ENCODE assay signal across 18 cellular contexts in genomic region chr2:9560628-9561027, GRCh38. TPM values are rescaled to one million over a fixed set of nuclear protein-coding genes. Genes with fewer than 3 reads are reported as not detected.
A peak's percentile ranks its signal among the peaks of the same experiment; 100 is the strongest.
DNase-seq lines count a peak whose midpoint lies in the region; ATAC-seq, FAIRE-seq and TF ChIP-seq lines count a peak whose summit lies in the region.
"Had no signal": no experiment of that assay in that cellular context is flagged by ENCODE, and none has a peak within 500 bp of the region (broad histone marks: within the 10 kb centered on the region; RNA-seq: fewer than 3 reads in every experiment).

No MANE protein-coding gene starts in this region.

- H3K4me3 ChIP-seq in GM12878 = no peak overlapping the region
- no peak overlapping the region for H3K4me3 ChIP-seq in naive thymus-derived CD4-positive, alpha-beta T cell (ENCODE audit: low read length)
- H3K4me3 ChIP-seq: SJCRH30 had no signal

- intact Hi-C loops in activated CD4-positive, alpha-beta T cell treated with anti-CD3 and anti-CD28 coated beads, Interleukin-2, amount 10 ng/mL, durations not matched to agents 24 days and 14 days (cut with micrococcal nuclease) = no loop called here
- intact Hi-C loops in GM12878 (cut with micrococcal nuclease; ENCODE audit: unreplicated experiment) = no loop called here
- intact Hi-C loops in naive thymus-derived CD4-positive, alpha-beta T cell (cut with micrococcal nuclease) = no loop called here

- peaks cover 14% of the 10 kb centered on the region for H3K79me2 ChIP-seq in GM12878 (ENCODE audit: control insufficient read depth, insufficient read depth, low read length)

- CTCF ChIA-PET in activated CD4-positive, alpha-beta T cell treated with anti-CD3 and anti-CD28 coated beads, Interleukin-2, amount 10 ng/mL, durations not matched to agents 7 days and 5 days (lab: Charles Lee) = interaction anchor here (1.6 kb wide), 1 partner anchor 15 kb away, joined by 4 read pairs; no protein-coding TSS in a partner anchor
- CTCF ChIA-PET in GM12878 (lab: Yijun Ruan, JAX) = no interaction called here
- CTCF ChIA-PET in naive thymus-derived CD4-positive, alpha-beta T cell (lab: Charles Lee) = no interaction called here

- H2AFZ ChIP-seq in GM12878 (ENCODE audit: control insufficient read depth, low read depth, low read length) = no peak overlapping the region

- RAD21 ChIA-PET in GM12878 (lab: Charles Lee; ENCODE audit: unreplicated experiment) = no interaction called here

- H3K4me1 Mint-ChIP-seq in activated CD4-positive, alpha-beta T cell treated with anti-CD3 and anti-CD28 coated beads, Interleukin-2, amount 10 ng/mL, durations not matched to agents 7 days and 5 days = peaks cover 24% of the 10 kb centered on the region
- peaks cover 21% of the 10 kb centered on the region for H3K4me1 Mint-ChIP-seq in activated CD4-positive, alpha-beta T cell treated with anti-CD3 and anti-CD28 coated beads, Interleukin-2, amount 10 ng/mL, durations not matched to agents 24 days and 14 days
- peaks cover 50% of the 10 kb centered on the region for H3K4me1 Mint-ChIP-seq in nephron progenitor cell
- peaks cover 11 to 18% (median 15%) of the 10 kb centered on the region in 7 donors for H3K4me1 Mint-ChIP-seq in naive thymus-derived CD4-positive, alpha-beta T cell

- TF ChIP-seq CTCF in GM12878 (IDR thresholded peaks at IDR 0.05 in 2 of 3, conservative IDR thresholded peaks at IDR 0.05 in 1 of 3; ENCODE audit: control insufficient read depth in 2 of 3, extremely low read depth in 1 of 3, insufficient read depth in 1 of 3, low read depth in 3 of 3, low read length in 3 of 3) (no peak), nephron progenitor cell (IDR thresholded peaks at IDR 0.05) (no peak)

- SMC1A ChIA-PET in GM12878 (lab: Charles Lee; ENCODE audit: uncharacterized antibody, unreplicated experiment) = interaction anchor here (0.7 to 1.1 kb wide), 2 partner anchors 25 to 60 kb away, joined by 3 read pairs; no protein-coding TSS in a partner anchor

- no peak for TF ChIP-seq RAD21 in GM12878 (IDR thresholded peaks at IDR 0.05; ENCODE audit: insufficient read depth, low read depth, low read length)

- H3K4me2 ChIP-seq in GM12878 (ENCODE audit: control insufficient read depth, insufficient read depth) = no peak overlapping the region

- BruUV-seq in GM12878 (replicated peaks; lab: Mats Ljungman, UMichigan) = no TSS peak

- H3K27me3 ChIP-seq in GM12878 (replicated peaks in 1 of 2; ENCODE audit: control insufficient read depth in 2 of 2, insufficient read depth in 2 of 2, low read length in 1 of 2) = no peaks in the 10 kb centered on the region
- H3K27me3 ChIP-seq in naive thymus-derived CD4-positive, alpha-beta T cell (ENCODE audit: control insufficient read depth in 2 of 2, insufficient read depth in 2 of 2, low read length in 2 of 2) = no peaks in the 10 kb centered on the region
- H3K27me3 ChIP-seq: SJCRH30 had no signal

- POLR2A ChIA-PET in activated CD4-positive, alpha-beta T cell treated with anti-CD3 and anti-CD28 coated beads, Interleukin-2, amount 10 ng/mL, durations not matched to agents 7 days and 5 days (lab: Charles Lee) = no interaction called here
- POLR2A ChIA-PET in GM12878 (lab: Charles Lee) = interaction anchor here (0.6 to 0.8 kb wide), 2 partner anchors 32 to 146 kb away, joined by 3 read pairs; no protein-coding TSS in a partner anchor
- POLR2A ChIA-PET in naive thymus-derived CD4-positive, alpha-beta T cell (lab: Charles Lee) = no interaction called here

- ATAC-seq in GM12878 = no peak
- ATAC-seq in naive thymus-derived CD4-positive, alpha-beta T cell = no peak
- ATAC-seq in HG02610 (IDR thresholded peaks at IDR 0.05; ENCODE audit: unreplicated experiment) = no peak

- no peak for TF ChIP-seq POLR2A in GM12878 (IDR thresholded peaks at IDR 0.05; ENCODE audit: low read depth, low read length)

- no peaks in the 10 kb centered on the region for H3K27me3 Mint-ChIP-seq in activated CD4-positive, alpha-beta T cell treated with anti-CD3 and anti-CD28 coated beads, Interleukin-2, amount 10 ng/mL, durations not matched to agents 7 days and 5 days
- no peaks in the 10 kb centered on the region for H3K27me3 Mint-ChIP-seq in activated CD4-positive, alpha-beta T cell treated with anti-CD3 and anti-CD28 coated beads, Interleukin-2, amount 10 ng/mL, durations not matched to agents 24 days and 14 days
- peaks cover 4% of the 10 kb centered on the region for H3K27me3 Mint-ChIP-seq in nephron progenitor cell (ENCODE audit: low read depth, poor library complexity)
- H3K27me3 Mint-ChIP-seq in naive thymus-derived CD4-positive, alpha-beta T cell = no peaks in the 10 kb centered on the region

- FAIRE-seq in GM12878 (lab: Jason Lieb, UNC) = no peak
- FAIRE-seq: A204.1 had no signal

- no peak for DNase-seq in activated CD4-positive, alpha-beta T cell treated with anti-CD3 and anti-CD28 coated beads, Interleukin-2, amount 10 ng/mL, durations not matched to agents 7 days and 5 days
- no peak for DNase-seq in activated CD4-positive, alpha-beta T cell treated with anti-CD3 and anti-CD28 coated beads, Interleukin-2, amount 10 ng/mL, durations not matched to agents 24 days and 14 days
- peak; percentile 47 for DNase-seq in NCI-H1436 treated with DMSO at 0.1 percent for 48 hours (lab: John Stamatoyannopoulos, UW)
- no peak for DNase-seq in GM12878 (ENCODE audit: low read depth, low spot score)
- DNase-seq in nephron progenitor cell = no peak
- DNase-seq in naive thymus-derived CD4-positive, alpha-beta T cell = no peak
- no peak for DNase-seq in stimulated activated naive CD4-positive, alpha-beta T cell treated with Interleukin-2 at 50 U/mL for 16 hours (lab: John Stamatoyannopoulos, UW)
- DNase-seq: C1 segment of cervical spinal cord, COR-L47, DMS153, KBM-7, NCI-H1694 treated with DMSO at 0.1 percent for 48 hours, NCI-H2171 treated with DMSO at 0.1 percent for 48 hours, NCI-H524, SJCRH30 had no signal

- H3K9me3 Mint-ChIP-seq in activated CD4-positive, alpha-beta T cell treated with anti-CD3 and anti-CD28 coated beads, Interleukin-2, amount 10 ng/mL, durations not matched to agents 7 days and 5 days = no peaks in the 10 kb centered on the region
- H3K9me3 Mint-ChIP-seq in activated CD4-positive, alpha-beta T cell treated with anti-CD3 and anti-CD28 coated beads, Interleukin-2, amount 10 ng/mL, durations not matched to agents 24 days and 14 days = no peaks in the 10 kb centered on the region
- H3K9me3 Mint-ChIP-seq in nephron progenitor cell = no peaks in the 10 kb centered on the region
- no peaks in the 10 kb centered on the region for H3K9me3 Mint-ChIP-seq in naive thymus-derived CD4-positive, alpha-beta T cell

- H3K9ac ChIP-seq in GM12878 (ENCODE audit: control insufficient read depth, insufficient read depth, low read length) = no peak overlapping the region

- H3K4me3 Mint-ChIP-seq in activated CD4-positive, alpha-beta T cell treated with anti-CD3 and anti-CD28 coated beads, Interleukin-2, amount 10 ng/mL, durations not matched to agents 7 days and 5 days = no peak overlapping the region
- H3K4me3 Mint-ChIP-seq in activated CD4-positive, alpha-beta T cell treated with anti-CD3 and anti-CD28 coated beads, Interleukin-2, amount 10 ng/mL, durations not matched to agents 24 days and 14 days = no peak overlapping the region
- no peak overlapping the region for H3K4me3 Mint-ChIP-seq in nephron progenitor cell
- H3K4me3 Mint-ChIP-seq in naive thymus-derived CD4-positive, alpha-beta T cell = no peak overlapping the region

- no peak overlapping the region for H3K27ac ChIP-seq in GM12878 (ENCODE audit: control insufficient read depth, insufficient read depth)
- H3K27ac ChIP-seq in naive thymus-derived CD4-positive, alpha-beta T cell (ENCODE audit: low read depth, low read length) = no peak overlapping the region
- H3K27ac ChIP-seq: RWPE1, SJCRH30 had no signal

- H4K20me1 ChIP-seq in GM12878 (ENCODE audit: control insufficient read depth, insufficient read depth) = no peaks in the 10 kb centered on the region

- H3K27ac Mint-ChIP-seq in activated CD4-positive, alpha-beta T cell treated with anti-CD3 and anti-CD28 coated beads, Interleukin-2, amount 10 ng/mL, durations not matched to agents 7 days and 5 days = peak overlapping the region; percentile 57
- no peak overlapping the region for H3K27ac Mint-ChIP-seq in activated CD4-positive, alpha-beta T cell treated with anti-CD3 and anti-CD28 coated beads, Interleukin-2, amount 10 ng/mL, durations not matched to agents 24 days and 14 days
- peak overlapping the region; percentile 80 for H3K27ac Mint-ChIP-seq in nephron progenitor cell
- H3K27ac Mint-ChIP-seq in naive thymus-derived CD4-positive, alpha-beta T cell = peak overlapping the region in 2 of 9 donors; percentile 17 to 57

- in situ Hi-C loops in GM12878 (cut with MboI) = no loop called here

- no peaks in the 10 kb centered on the region for H3K36me3 ChIP-seq in GM12878 (ENCODE audit: control insufficient read depth in 2 of 2, insufficient read depth in 2 of 2, low read length in 1 of 2)
- H3K36me3 ChIP-seq in naive thymus-derived CD4-positive, alpha-beta T cell (ENCODE audit: control insufficient read depth in 2 of 3, insufficient read depth in 3 of 3, low read length in 3 of 3) = peaks cover 0 to 3% (median 0%) of the 10 kb centered on the region in 3 experiments
- H3K36me3 ChIP-seq: SJCRH30 had no signal

- H3K9me3 ChIP-seq in GM12878 (replicated peaks; ENCODE audit: control insufficient read depth, insufficient read depth, low read length) = no peaks in the 10 kb centered on the region
- H3K9me3 ChIP-seq in naive thymus-derived CD4-positive, alpha-beta T cell (ENCODE audit: control insufficient read depth in 2 of 3, low read length in 3 of 3) = no peaks in the 10 kb centered on the region
- H3K9me3 ChIP-seq: SJCRH30 had no signal

- no peak for TF ChIP-seq EP300 in GM12878 (IDR thresholded peaks at IDR 0.05; ENCODE audit: borderline replicate concordance in 1 of 2, control insufficient read depth in 1 of 2, low read depth in 2 of 2, low read length in 2 of 2)

- peaks cover 13% of the 10 kb centered on the region for H3K36me3 Mint-ChIP-seq in activated CD4-positive, alpha-beta T cell treated with anti-CD3 and anti-CD28 coated beads, Interleukin-2, amount 10 ng/mL, durations not matched to agents 7 days and 5 days (ENCODE audit: low read depth)
- peaks cover 10% of the 10 kb centered on the region for H3K36me3 Mint-ChIP-seq in activated CD4-positive, alpha-beta T cell treated with anti-CD3 and anti-CD28 coated beads, Interleukin-2, amount 10 ng/mL, durations not matched to agents 24 days and 14 days (ENCODE audit: low read depth)
- H3K36me3 Mint-ChIP-seq in nephron progenitor cell (ENCODE audit: low read depth) = peaks cover 24% of the 10 kb centered on the region
- H3K36me3 Mint-ChIP-seq in naive thymus-derived CD4-positive, alpha-beta T cell = peaks cover 0 to 7% (median 0%) of the 10 kb centered on the region in 5 donors

- 98% methylated on average over 2 of the region's 2 CpGs for WGBS in GM12878 (ENCODE audit: insufficient coverage, insufficient replicate concordance, low lambda C conversion rate, missing lambda C conversion rate)

- no peaks in the 10 kb centered on the region; the same call in 1 of the 2 replicates for H3K4me1 ChIP-seq in GM12878 (ENCODE audit: control insufficient read depth, insufficient read depth, low read length)
- H3K4me1 ChIP-seq in naive thymus-derived CD4-positive, alpha-beta T cell (ENCODE audit: control insufficient read depth in 2 of 2, insufficient read depth in 2 of 2, low read length in 2 of 2) = peaks cover 7 to 8% of the 10 kb centered on the region in 2 donors
- H3K4me1 ChIP-seq: SJCRH30 had no signal

RNA-seq across cellular contexts. Expression of gene ADAM17, which starts 5.0 kb away (rescaled TPM):
- 10 to 100 TPM; 23.0 to 24.4 TPM for total RNA-seq in activated CD4-positive, alpha-beta T cell treated with anti-CD3 and anti-CD28 coated beads, Interleukin-2, amount 10 ng/mL, durations not matched to agents 7 days and 5 days
- total RNA-seq in activated CD4-positive, alpha-beta T cell treated with anti-CD3 and anti-CD28 coated beads, Interleukin-2, amount 10 ng/mL, durations not matched to agents 24 days and 14 days = 25.6 and 26.5 TPM in 2 replicates
- 102 and 104 TPM in 2 replicates for total RNA-seq in GM12878 (2013; cell fraction: nucleolus; rRNA removed)
- total RNA-seq in GM12878 (2014; rRNA removed) (17.3 and 17.7 TPM in 2 replicates), GM12878 (2014; rRNA removed; fragmentation: Illumina TruSeq; extraction: Trizol) (18.5 and 19.2 TPM in 2 replicates), GM12878 (2021) (16.4 and 18.9 TPM in 2 replicates)
- 13.1 TPM for polyA plus RNA-seq in GM12878 (2011; ENCODE audit: low read depth)
- polyA plus RNA-seq in GM12878 (2011; rRNA removed) (8.1 and 9.9 TPM in 2 replicates), GM12878 (2014; fragmentation: Illumina TruSeq; extraction: Trizol) (12.0 and 13.3 TPM in 2 replicates), GM12878 (2014; fragmentation: Nextera tagmentation; extraction: Ambion mirVana) (1 to 10 TPM; 2.3 to 3.4 TPM), GM12878 (2014; rRNA removed) (9.4 and 10.1 TPM in 2 replicates), GM12878 (2016; fragmentation: Nextera tagmentation; extraction: Ambion mirVana) (10 to 100 TPM; 14.9 to 15.9 TPM)
- polyA plus RNA-seq in GM12878 (2011; cell fraction: cytosol; rRNA removed) = 4.2 and 4.3 TPM in 2 replicates
- polyA plus RNA-seq in GM12878 (2011; cell fraction: nucleus; rRNA removed) = 11.5 and 11.9 TPM in 2 replicates
- polyA plus RNA-seq in GM12878 (2012) = 12.2 and 14.0 TPM in 2 replicates
- polyA minus RNA-seq in GM12878 (2011; rRNA and poly(A)+ RNA removed) = 20.0 and 21.9 TPM in 2 replicates
- 4.8 and 7.0 TPM in 2 replicates for polyA minus RNA-seq in GM12878 (2011; cell fraction: cytosol; rRNA and poly(A)+ RNA removed)
- polyA minus RNA-seq in GM12878 (2011; cell fraction: nucleus; rRNA and poly(A)+ RNA removed) = 12.8 and 24.0 TPM in 2 replicates
- 10 to 100 TPM; 22.9 to 45.2 (median 25.9) TPM for total RNA-seq in naive thymus-derived CD4-positive, alpha-beta T cell
- 10 to 100 TPM in 1 of 2 donors, 1 to 10 TPM in 1; 9.3 to 11.0 TPM for polyA plus RNA-seq in naive thymus-derived CD4-positive, alpha-beta T cell
